ENCODE assay signal across 14 cellular contexts in genomic region chr20:49501917-49502316, GRCh38. TPM values are rescaled to one million over a fixed set of nuclear protein-coding genes. Genes with fewer than 3 reads are reported as not detected.
A peak's percentile ranks its signal among the peaks of the same experiment; 100 is the strongest.
DNase-seq lines count a peak whose midpoint lies in the region; ATAC-seq and TF ChIP-seq lines count a peak whose summit lies in the region.
"Had no signal": no experiment of that assay in that cellular context is flagged by ENCODE, and none has a peak within 500 bp of the region (broad histone marks: within the 10 kb centered on the region; RNA-seq: fewer than 3 reads in every experiment).

No MANE protein-coding gene starts in this region.

- CTCF ChIA-PET in OCI-LY7 (lab: Charles Lee; ENCODE audit: unreplicated experiment), result no interaction called here

- no peak overlapping the region for H3K27ac ChIP-seq in OCI-LY7 (ENCODE audit: low read depth, low read length, poor library complexity, severe bottlenecking)
- H3K27ac ChIP-seq in gastrocnemius medialis, result no peak overlapping the region
- H3K27ac ChIP-seq: body of pancreas, epithelial cell of prostate, tibial artery had no signal

- H3K36me3 ChIP-seq in OCI-LY7 (ENCODE audit: insufficient read depth, low read length), result no peaks in the 10 kb centered on the region
- H3K36me3 ChIP-seq in gastrocnemius medialis, result no peaks in the 10 kb centered on the region

- H3K4me3 ChIP-seq in OCI-LY7 (ENCODE audit: low read depth, low read length, poor library complexity, severe bottlenecking), result no peak overlapping the region
- no peak overlapping the region for H3K4me3 ChIP-seq in gastrocnemius medialis
- H3K4me3 ChIP-seq: body of pancreas, tibial artery had no signal

- H3K4me1 ChIP-seq in OCI-LY7 (ENCODE audit: insufficient read depth, low read length, poor library complexity, severe bottlenecking) (no peaks in the 10 kb centered on the region), gastrocnemius medialis (peaks cover 0 to 5% of the 10 kb centered on the region in 2 donors)
- H3K4me1 ChIP-seq: body of pancreas had no signal

- no peaks in the 10 kb centered on the region for H3K9me2 ChIP-seq in OCI-LY7 (ENCODE audit: insufficient read depth, low read length)

- no peak for TF ChIP-seq CTCF in OCI-LY7 (conservative IDR thresholded peaks at IDR 0.05; ENCODE audit: low read length)
- no peak for TF ChIP-seq CTCF in gastrocnemius medialis (IDR thresholded peaks at IDR 0.05 in 4 of 5, conservative IDR thresholded peaks at IDR 0.05 in 1 of 5)

- no peak for TF ChIP-seq POLR2A in gastrocnemius medialis (IDR thresholded peaks at IDR 0.05)

- DNase-seq in SIG-M5 treated with dmso at 0.1 percent for 504 hours (lab: John Stamatoyannopoulos, UW; ENCODE audit: unreplicated experiment) (peak; percentile 33), SIG-M5 (lab: John Stamatoyannopoulos, UW) (no peak), OCI-LY7 (ENCODE audit: low spot score) (peak; percentile 32), dermis blood vessel endothelial cell (peak; percentile 24), gastrocnemius medialis (no peak), medulla oblongata (ENCODE audit: extremely low spot score) (no peak), GOT3 (lab: John Stamatoyannopoulos, UW) (no peak)
- no peak for DNase-seq in activated effector memory CD4-positive, alpha-beta T cell treated with anti-CD3 and anti-CD28 coated beads, Interleukin-2, amount 50 U/mL, for 16 hours
- DNase-seq: body of pancreas, GDM1, NCI-H2107, tibial artery had no signal

- H4K20me1 ChIP-seq in OCI-LY7 (ENCODE audit: insufficient read depth, low read length), result no peaks in the 10 kb centered on the region

- H2AFZ ChIP-seq in OCI-LY7 (ENCODE audit: low read length), result no peak overlapping the region

- intact Hi-C loops in OCI-LY7 (cut with micrococcal nuclease; ENCODE audit: unreplicated experiment) (no loop called here), gastrocnemius medialis (cut with DNase I; ENCODE audit: low total_unique reads) (loop anchor here (5.0 kb wide), 1 partner anchor 565 kb away; no protein-coding TSS in a partner anchor)

- no peaks in the 10 kb centered on the region for H3K79me2 ChIP-seq in OCI-LY7 (ENCODE audit: insufficient read depth, low read depth, low read length)

- POLR2A ChIA-PET in OCI-LY7 (lab: Charles Lee), result no interaction called here

- H3K9me3 ChIP-seq in OCI-LY7 (ENCODE audit: low read length), result no peaks in the 10 kb centered on the region
- H3K9me3 ChIP-seq in gastrocnemius medialis, result no peaks in the 10 kb centered on the region
- H3K9me3 ChIP-seq: body of pancreas, tibial artery had no signal

- H3K27me3 ChIP-seq in gastrocnemius medialis, result no peaks in the 10 kb centered on the region
- H3K27me3 ChIP-seq: tibial artery had no signal

- in situ Hi-C loops in gastrocnemius medialis (cut with MboI; ENCODE audit: low sequenced_read_pairs in 4 of 4), result no loop called here

- ATAC-seq in gastrocnemius medialis, result peak; percentile 61 to 76
- ATAC-seq: body of pancreas, sciatic nerve had no signal

- BruUV-seq in OCI-LY7 (replicated peaks; lab: Mats Ljungman, UMichigan), result no TSS peak

- no peak overlapping the region for H3K4me2 ChIP-seq in OCI-LY7 (ENCODE audit: low read length)

RNA-seq across cellular contexts. Expression of gene KCNB1, which starts 19.4 kb away (rescaled TPM):
- total RNA-seq in OCI-LY7 (2014; rRNA removed; shearing (Covaris generic)), result 0.03 TPM in 1 of 2 replicates, not detected in the other
- total RNA-seq in OCI-LY7 (2022), result 0.07 TPM in 1 of 2 replicates, not detected in the other
- total RNA-seq in dermis blood vessel endothelial cell, result under 0.01 TPM in 1 of 2 replicates, not detected in the other
- 10 to 100 TPM in 2 of 4 donors, 1 to 10 TPM in 2; 6.6 to 34.7 (median 9.4) TPM for total RNA-seq in gastrocnemius medialis

Comparison
In these comparisons a context has a peak if more than half of its experiments do, and no peak if none do; other contexts are left out.
1. DNase-seq: peak in SIG-M5 treated with dmso at 0.1 percent for 504 hours (single experiment), OCI-LY7 (single experiment) and dermis blood vessel endothelial cell (single experiment); none in SIG-M5 (single experiment), gastrocnemius medialis (0 of 2), activated effector memory CD4-positive, alpha-beta T cell treated with anti-CD3 and anti-CD28 coated beads, Interleukin-2, amount 50 U/mL, for 16 hours (single experiment), medulla oblongata (single experiment) and GOT3 (single experiment).